ENCODE assay signal across 2 cellular contexts in genomic region chr3:129000742-129001100, GRCh38.
TF ChIP-seq lines count a peak whose summit lies in the region.

No MANE protein-coding gene starts in this region.

TF ChIP-seq in IMR-90, 13 proteins besides CTCF, POLR2A, EP300 and RAD21:
- TF ChIP-seq USF2 (IDR thresholded peaks at IDR 0.05; ENCODE audit: low read depth, low read length) (no peak), RFX5 (IDR thresholded peaks at IDR 0.05; ENCODE audit: low read depth, low read length) (no peak), CEBPB (IDR thresholded peaks at IDR 0.05; ENCODE audit: low read depth, low read length) (no peak), FOS (IDR thresholded peaks at IDR 0.05; ENCODE audit: low read depth, low read length) (no peak), MAFK (IDR thresholded peaks at IDR 0.05; ENCODE audit: low read depth, low read length) (no peak), SMC3 (IDR thresholded peaks at IDR 0.05; ENCODE audit: low read depth, low read length) (no peak), CHD1 (IDR thresholded peaks at IDR 0.05; ENCODE audit: low read depth, low read length) (no peak), RCOR1 (IDR thresholded peaks at IDR 0.05; ENCODE audit: insufficient replicate concordance, low read length) (no peak)

TF ChIP-seq in liver, 16 proteins besides CTCF, POLR2A, EP300 and RAD21 (continued from another document):
- TF ChIP-seq REST (IDR thresholded peaks at IDR 0.05) (no peak), GABPA (IDR thresholded peaks at IDR 0.05 in 1 of 2, conservative IDR thresholded peaks at IDR 0.05 in 1 of 2) (no peak), JUND (IDR thresholded peaks at IDR 0.05) (no peak), TAF1 (conservative IDR thresholded peaks at IDR 0.05) (no peak), SP1 (IDR thresholded peaks at IDR 0.05) (no peak)
